Comparison of ENCODE assay signal across 2 cellular contexts in the genomic region with DNA sequence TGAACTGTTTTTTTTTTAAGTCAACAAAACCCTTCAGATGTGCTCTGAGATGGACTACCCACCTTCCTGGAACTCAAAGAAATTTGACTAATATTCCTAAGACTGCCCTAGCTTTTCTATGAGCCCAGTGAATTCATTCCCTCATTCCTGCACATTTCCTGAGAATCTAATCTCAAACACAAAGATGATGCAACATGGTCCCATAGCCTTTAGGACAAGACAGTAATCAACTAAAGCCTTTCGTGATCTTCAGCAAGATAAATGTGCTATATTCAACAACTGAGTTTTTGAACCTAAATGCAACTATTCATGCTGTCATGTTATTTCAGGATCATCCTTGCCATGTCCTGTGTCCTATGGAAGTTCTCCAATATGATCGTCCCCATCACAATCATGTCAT.
TF ChIP-seq lines count a peak whose summit lies in the region.

No MANE protein-coding gene starts in this region.

TF ChIP-seq in HepG2, 621 proteins besides CTCF, POLR2A, EP300 and RAD21 (continues in another document):
- TF ChIP-seq HDAC6 (IDR thresholded peaks at IDR 0.05; ENCODE audit: low read depth, low read length): no peak
- TF ChIP-seq BCL6 (CRISPR knock-in tag; IDR thresholded peaks at IDR 0.05): no peak
- no peak for TF ChIP-seq EEA1 (CRISPR knock-in tag; IDR thresholded peaks at IDR 0.05; ENCODE audit: borderline replicate concordance)
- no peak for TF ChIP-seq ZNF598 (CRISPR knock-in tag; IDR thresholded peaks at IDR 0.05; ENCODE audit: borderline replicate concordance)
- no peak for TF ChIP-seq MXD4 (CRISPR knock-in tag; IDR thresholded peaks at IDR 0.05)
- TF ChIP-seq, protein P1, sequence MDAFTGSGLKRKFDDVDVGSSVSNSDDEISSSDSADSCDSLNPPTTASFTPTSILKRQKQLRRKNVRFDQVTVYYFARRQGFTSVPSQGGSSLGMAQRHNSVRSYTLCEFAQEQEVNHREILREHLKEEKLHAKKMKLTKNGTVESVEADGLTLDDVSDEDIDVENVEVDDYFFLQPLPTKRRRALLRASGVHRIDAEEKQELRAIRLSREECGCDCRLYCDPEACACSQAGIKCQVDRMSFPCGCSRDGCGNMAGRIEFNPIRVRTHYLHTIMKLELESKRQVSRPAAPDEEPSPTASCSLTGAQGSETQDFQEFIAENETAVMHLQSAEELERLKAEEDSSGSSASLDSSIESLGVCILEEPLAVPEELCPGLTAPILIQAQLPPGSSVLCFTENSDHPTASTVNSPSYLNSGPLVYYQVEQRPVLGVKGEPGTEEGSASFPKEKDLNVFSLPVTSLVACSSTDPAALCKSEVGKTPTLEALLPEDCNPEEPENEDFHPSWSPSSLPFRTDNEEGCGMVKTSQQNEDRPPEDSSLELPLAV (CRISPR knock-in tag; conservative IDR thresholded peaks at IDR 0.05; ENCODE audit: low read depth): no peak
- TF ChIP-seq FOXA3 (CRISPR knock-in tag; IDR thresholded peaks at IDR 0.05): no peak
- TF ChIP-seq CEBPB (IDR thresholded peaks at IDR 0.05; ENCODE audit: borderline replicate concordance, low read depth, low read length): peak; percentile 40; the same call in 1 of the 2 replicates
- TF ChIP-seq, protein P2, sequence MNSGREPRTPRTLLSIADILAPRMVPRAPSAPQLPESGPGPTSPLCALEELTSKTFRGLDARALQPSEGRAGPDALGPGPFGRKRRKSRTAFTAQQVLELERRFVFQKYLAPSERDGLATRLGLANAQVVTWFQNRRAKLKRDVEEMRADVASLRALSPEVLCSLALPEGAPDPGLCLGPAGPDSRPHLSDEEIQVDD (CRISPR knock-in tag; IDR thresholded peaks at IDR 0.05; ENCODE audit: borderline replicate concordance): no peak
- TF ChIP-seq KAT8 (CRISPR knock-in tag; IDR thresholded peaks at IDR 0.05): no peak
- no peak for TF ChIP-seq ZNF746 (CRISPR knock-in tag; IDR thresholded peaks at IDR 0.05)
- TF ChIP-seq, protein P3, sequence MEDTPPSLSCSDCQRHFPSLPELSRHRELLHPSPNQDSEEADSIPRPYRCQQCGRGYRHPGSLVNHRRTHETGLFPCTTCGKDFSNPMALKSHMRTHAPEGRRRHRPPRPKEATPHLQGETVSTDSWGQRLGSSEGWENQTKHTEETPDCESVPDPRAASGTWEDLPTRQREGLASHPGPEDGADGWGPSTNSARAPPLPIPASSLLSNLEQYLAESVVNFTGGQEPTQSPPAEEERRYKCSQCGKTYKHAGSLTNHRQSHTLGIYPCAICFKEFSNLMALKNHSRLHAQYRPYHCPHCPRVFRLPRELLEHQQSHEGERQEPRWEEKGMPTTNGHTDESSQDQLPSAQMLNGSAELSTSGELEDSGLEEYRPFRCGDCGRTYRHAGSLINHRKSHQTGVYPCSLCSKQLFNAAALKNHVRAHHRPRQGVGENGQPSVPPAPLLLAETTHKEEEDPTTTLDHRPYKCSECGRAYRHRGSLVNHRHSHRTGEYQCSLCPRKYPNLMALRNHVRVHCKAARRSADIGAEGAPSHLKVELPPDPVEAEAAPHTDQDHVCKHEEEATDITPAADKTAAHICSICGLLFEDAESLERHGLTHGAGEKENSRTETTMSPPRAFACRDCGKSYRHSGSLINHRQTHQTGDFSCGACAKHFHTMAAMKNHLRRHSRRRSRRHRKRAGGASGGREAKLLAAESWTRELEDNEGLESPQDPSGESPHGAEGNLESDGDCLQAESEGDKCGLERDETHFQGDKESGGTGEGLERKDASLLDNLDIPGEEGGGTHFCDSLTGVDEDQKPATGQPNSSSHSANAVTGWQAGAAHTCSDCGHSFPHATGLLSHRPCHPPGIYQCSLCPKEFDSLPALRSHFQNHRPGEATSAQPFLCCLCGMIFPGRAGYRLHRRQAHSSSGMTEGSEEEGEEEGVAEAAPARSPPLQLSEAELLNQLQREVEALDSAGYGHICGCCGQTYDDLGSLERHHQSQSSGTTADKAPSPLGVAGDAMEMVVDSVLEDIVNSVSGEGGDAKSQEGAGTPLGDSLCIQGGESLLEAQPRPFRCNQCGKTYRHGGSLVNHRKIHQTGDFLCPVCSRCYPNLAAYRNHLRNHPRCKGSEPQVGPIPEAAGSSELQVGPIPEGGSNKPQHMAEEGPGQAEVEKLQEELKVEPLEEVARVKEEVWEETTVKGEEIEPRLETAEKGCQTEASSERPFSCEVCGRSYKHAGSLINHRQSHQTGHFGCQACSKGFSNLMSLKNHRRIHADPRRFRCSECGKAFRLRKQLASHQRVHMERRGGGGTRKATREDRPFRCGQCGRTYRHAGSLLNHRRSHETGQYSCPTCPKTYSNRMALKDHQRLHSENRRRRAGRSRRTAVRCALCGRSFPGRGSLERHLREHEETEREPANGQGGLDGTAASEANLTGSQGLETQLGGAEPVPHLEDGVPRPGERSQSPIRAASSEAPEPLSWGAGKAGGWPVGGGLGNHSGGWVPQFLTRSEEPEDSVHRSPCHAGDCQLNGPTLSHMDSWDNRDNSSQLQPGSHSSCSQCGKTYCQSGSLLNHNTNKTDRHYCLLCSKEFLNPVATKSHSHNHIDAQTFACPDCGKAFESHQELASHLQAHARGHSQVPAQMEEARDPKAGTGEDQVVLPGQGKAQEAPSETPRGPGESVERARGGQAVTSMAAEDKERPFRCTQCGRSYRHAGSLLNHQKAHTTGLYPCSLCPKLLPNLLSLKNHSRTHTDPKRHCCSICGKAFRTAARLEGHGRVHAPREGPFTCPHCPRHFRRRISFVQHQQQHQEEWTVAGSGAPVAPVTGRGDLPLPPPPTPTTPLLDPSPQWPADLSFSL (CRISPR knock-in tag; IDR thresholded peaks at IDR 0.05): no peak
- TF ChIP-seq, protein P4, sequence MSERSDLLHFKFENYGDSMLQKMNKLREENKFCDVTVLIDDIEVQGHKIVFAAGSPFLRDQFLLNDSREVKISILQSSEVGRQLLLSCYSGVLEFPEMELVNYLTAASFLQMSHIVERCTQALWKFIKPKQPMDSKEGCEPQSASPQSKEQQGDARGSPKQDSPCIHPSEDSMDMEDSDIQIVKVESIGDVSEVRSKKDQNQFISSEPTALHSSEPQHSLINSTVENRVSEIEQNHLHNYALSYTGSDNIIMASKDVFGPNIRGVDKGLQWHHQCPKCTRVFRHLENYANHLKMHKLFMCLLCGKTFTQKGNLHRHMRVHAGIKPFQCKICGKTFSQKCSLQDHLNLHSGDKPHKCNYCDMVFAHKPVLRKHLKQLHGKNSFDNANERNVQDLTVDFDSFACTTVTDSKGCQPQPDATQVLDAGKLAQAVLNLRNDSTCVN (CRISPR knock-in tag; IDR thresholded peaks at IDR 0.05; ENCODE audit: borderline replicate concordance): no peak
- TF ChIP-seq ZNF337 (CRISPR knock-in tag; IDR thresholded peaks at IDR 0.05; ENCODE audit: borderline replicate concordance, low read depth): no peak
- TF ChIP-seq ZNF484 (CRISPR knock-in tag; IDR thresholded peaks at IDR 0.05; ENCODE audit: borderline replicate concordance, low read depth): no peak
- peak; percentile 78 for TF ChIP-seq CEBPG (CRISPR knock-in tag; IDR thresholded peaks at IDR 0.05)
- no peak for TF ChIP-seq KLF9 (CRISPR knock-in tag; IDR thresholded peaks at IDR 0.05; ENCODE audit: low read depth)
- no peak for TF ChIP-seq PAX8 (CRISPR knock-in tag; IDR thresholded peaks at IDR 0.05; ENCODE audit: borderline replicate concordance)
- no peak for TF ChIP-seq CCDC6 (CRISPR knock-in tag; IDR thresholded peaks at IDR 0.05)
- TF ChIP-seq ZFX (CRISPR knock-in tag; IDR thresholded peaks at IDR 0.05; ENCODE audit: low read depth): no peak
- TF ChIP-seq KMT2B (CRISPR knock-in tag; IDR thresholded peaks at IDR 0.05): no peak
- TF ChIP-seq RBAK (CRISPR knock-in tag; IDR thresholded peaks at IDR 0.05): no peak
- no peak for TF ChIP-seq ZNF878 (CRISPR knock-in tag; IDR thresholded peaks at IDR 0.05)

TF ChIP-seq in WTC11, 78 proteins besides CTCF, POLR2A, EP300 and RAD21:
- 0 out of 2 replicates have a peak, but pooled peaks have one; percentile 26 for TF ChIP-seq GABPB1 (CRISPR knock-in tag; IDR thresholded peaks at IDR 0.05)
- TF ChIP-seq, protein P5, sequence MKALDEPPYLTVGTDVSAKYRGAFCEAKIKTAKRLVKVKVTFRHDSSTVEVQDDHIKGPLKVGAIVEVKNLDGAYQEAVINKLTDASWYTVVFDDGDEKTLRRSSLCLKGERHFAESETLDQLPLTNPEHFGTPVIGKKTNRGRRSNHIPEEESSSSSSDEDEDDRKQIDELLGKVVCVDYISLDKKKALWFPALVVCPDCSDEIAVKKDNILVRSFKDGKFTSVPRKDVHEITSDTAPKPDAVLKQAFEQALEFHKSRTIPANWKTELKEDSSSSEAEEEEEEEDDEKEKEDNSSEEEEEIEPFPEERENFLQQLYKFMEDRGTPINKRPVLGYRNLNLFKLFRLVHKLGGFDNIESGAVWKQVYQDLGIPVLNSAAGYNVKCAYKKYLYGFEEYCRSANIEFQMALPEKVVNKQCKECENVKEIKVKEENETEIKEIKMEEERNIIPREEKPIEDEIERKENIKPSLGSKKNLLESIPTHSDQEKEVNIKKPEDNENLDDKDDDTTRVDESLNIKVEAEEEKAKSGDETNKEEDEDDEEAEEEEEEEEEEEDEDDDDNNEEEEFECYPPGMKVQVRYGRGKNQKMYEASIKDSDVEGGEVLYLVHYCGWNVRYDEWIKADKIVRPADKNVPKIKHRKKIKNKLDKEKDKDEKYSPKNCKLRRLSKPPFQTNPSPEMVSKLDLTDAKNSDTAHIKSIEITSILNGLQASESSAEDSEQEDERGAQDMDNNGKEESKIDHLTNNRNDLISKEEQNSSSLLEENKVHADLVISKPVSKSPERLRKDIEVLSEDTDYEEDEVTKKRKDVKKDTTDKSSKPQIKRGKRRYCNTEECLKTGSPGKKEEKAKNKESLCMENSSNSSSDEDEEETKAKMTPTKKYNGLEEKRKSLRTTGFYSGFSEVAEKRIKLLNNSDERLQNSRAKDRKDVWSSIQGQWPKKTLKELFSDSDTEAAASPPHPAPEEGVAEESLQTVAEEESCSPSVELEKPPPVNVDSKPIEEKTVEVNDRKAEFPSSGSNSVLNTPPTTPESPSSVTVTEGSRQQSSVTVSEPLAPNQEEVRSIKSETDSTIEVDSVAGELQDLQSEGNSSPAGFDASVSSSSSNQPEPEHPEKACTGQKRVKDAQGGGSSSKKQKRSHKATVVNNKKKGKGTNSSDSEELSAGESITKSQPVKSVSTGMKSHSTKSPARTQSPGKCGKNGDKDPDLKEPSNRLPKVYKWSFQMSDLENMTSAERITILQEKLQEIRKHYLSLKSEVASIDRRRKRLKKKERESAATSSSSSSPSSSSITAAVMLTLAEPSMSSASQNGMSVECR (CRISPR knock-in tag; IDR thresholded peaks at IDR 0.05; ENCODE audit: borderline replicate concordance): no peak
